13 cellular contexts compared by ENCODE assay signal in genomic region chr1:181936269-181936668, GRCh38.
DNase-seq lines count a peak whose midpoint lies in the region; ATAC-seq and TF ChIP-seq lines count a peak whose summit lies in the region.
"Had no signal": no experiment of that assay in that cellular context is flagged by ENCODE, and none has a peak within 500 bp of the region (broad histone marks: within the 10 kb centered on the region; RNA-seq: fewer than 3 reads in every experiment).

No MANE protein-coding gene starts in this region.

- no peaks in the 10 kb centered on the region for H3K27me3 Mint-ChIP-seq in neural progenitor cell (ENCODE audit: insufficient read depth, low read depth)

- no peaks in the 10 kb centered on the region for H3K36me3 ChIP-seq in prostate gland
- no peaks in the 10 kb centered on the region for H3K36me3 ChIP-seq in neural progenitor cell
- H3K36me3 ChIP-seq: BLaER1 treated with 17β-estradiol and CSF1 and Interleukin-3, amounts not matched to agents 10 nM and 100 nM; heart right ventricle; suprapubic skin had no signal

- H3K27ac Mint-ChIP-seq in neural progenitor cell = no peak overlapping the region

- no peaks in the 10 kb centered on the region for H3K9me3 Mint-ChIP-seq in neural progenitor cell

- no peak overlapping the region for H3K27ac ChIP-seq in prostate gland
- H3K27ac ChIP-seq in neural progenitor cell = no peak overlapping the region
- H3K27ac ChIP-seq: BLaER1 treated with 17β-estradiol and CSF1 and Interleukin-3, amounts not matched to agents 10 nM and 100 nM; dorsolateral prefrontal cortex; heart right ventricle; suprapubic skin had no signal

- WGBS in prostate gland = 100% methylated on average over 2 of the region's 2 CpGs

- no peak overlapping the region for H2AFZ ChIP-seq in neural progenitor cell (replicated peaks)

- DNase-seq in stimulated activated CD4-positive, alpha-beta T cell treated with anti-CD3 and anti-CD28 coated beads, Interleukin-12 subunit alpha, Interleukin-12 subunit beta, amount 100 ng/mL, for 48 hours (ENCODE audit: low read depth in 2 of 3, low spot score in 1 of 3) = peak; percentile 2 to 21 (median 4)
- no peak for DNase-seq in stimulated activated CD4-positive, alpha-beta T cell treated with anti-CD3 and anti-CD28 coated beads, Interleukin-4, amount 100 ng/mL, for 4 hours
- DNase-seq in NCI-H774 (lab: John Stamatoyannopoulos, UW) = no peak
- no peak for DNase-seq in prostate gland (ENCODE audit: low spot score)
- no peak for DNase-seq in neural progenitor cell (ENCODE audit: low spot score)
- DNase-seq in NCI-H526 (lab: John Stamatoyannopoulos, UW) = no peak
- DNase-seq: activated gamma-delta T cell had no signal

- TF ChIP-seq POLR2A in prostate gland (IDR thresholded peaks at IDR 0.05) = no peak

- peak; percentile 29 for ATAC-seq in HG02571 (IDR thresholded peaks at IDR 0.05; ENCODE audit: unreplicated experiment)
- ATAC-seq in HG03432 (IDR thresholded peaks at IDR 0.05; ENCODE audit: unreplicated experiment) = peak; percentile 45

- no peaks in the 10 kb centered on the region for H3F3A ChIP-seq in neural progenitor cell (ENCODE audit: low read depth)

- no peaks in the 10 kb centered on the region for H4K20me1 ChIP-seq in neural progenitor cell (ENCODE audit: low read depth)
- H4K20me1 ChIP-seq: BLaER1 treated with 17β-estradiol and CSF1 and Interleukin-3, amounts not matched to agents 10 nM and 100 nM had no signal

- H3K4me1 Mint-ChIP-seq in neural progenitor cell = no peaks in the 10 kb centered on the region

- H3K9ac ChIP-seq in neural progenitor cell = no peak overlapping the region
- H3K9ac ChIP-seq: BLaER1 treated with 17β-estradiol and CSF1 and Interleukin-3, amounts not matched to agents 10 nM and 100 nM had no signal

- H3K4me1 ChIP-seq in prostate gland (replicated peaks) (no peaks in the 10 kb centered on the region), neural progenitor cell (no peaks in the 10 kb centered on the region)
- H3K4me1 ChIP-seq: heart right ventricle, suprapubic skin had no signal

- no peak overlapping the region for H3K4me2 ChIP-seq in neural progenitor cell
- H3K4me2 ChIP-seq: BLaER1 treated with 17β-estradiol and CSF1 and Interleukin-3, amounts not matched to agents 10 nM and 100 nM had no signal

- no peaks in the 10 kb centered on the region for H3K79me2 ChIP-seq in neural progenitor cell (ENCODE audit: low read depth)

- H3K36me3 Mint-ChIP-seq in neural progenitor cell = no peaks in the 10 kb centered on the region

- H3K9me3 ChIP-seq in prostate gland = no peaks in the 10 kb centered on the region
- H3K9me3 ChIP-seq in neural progenitor cell (ENCODE audit: low read depth) = no peaks in the 10 kb centered on the region
- H3K9me3 ChIP-seq: BLaER1 treated with 17β-estradiol and CSF1 and Interleukin-3, amounts not matched to agents 10 nM and 100 nM; heart right ventricle; suprapubic skin had no signal

- H3K4me3 Mint-ChIP-seq in neural progenitor cell = no peak overlapping the region

- no peak for TF ChIP-seq CTCF in prostate gland (IDR thresholded peaks at IDR 0.05)
- TF ChIP-seq CTCF in neural progenitor cell (IDR thresholded peaks at IDR 0.05) = no peak

- no peaks in the 10 kb centered on the region for H3K27me3 ChIP-seq in prostate gland (replicated peaks; ENCODE audit: insufficient read depth)
- no peaks in the 10 kb centered on the region for H3K27me3 ChIP-seq in neural progenitor cell
- H3K27me3 ChIP-seq: BLaER1 treated with 17β-estradiol and CSF1 and Interleukin-3, amounts not matched to agents 10 nM and 100 nM; dorsolateral prefrontal cortex; suprapubic skin had no signal

- intact Hi-C loops in prostate gland (cut with DNase I) = no loop called here

- H3K4me3 ChIP-seq in prostate gland (no peak overlapping the region), neural progenitor cell (no peak overlapping the region)
- H3K4me3 ChIP-seq: BLaER1 treated with 17β-estradiol and CSF1 and Interleukin-3, amounts not matched to agents 10 nM and 100 nM; dorsolateral prefrontal cortex; heart right ventricle; suprapubic skin had no signal

Comparison
In these comparisons a context has a peak if more than half of its experiments do, and no peak if none do; other contexts are left out.
1. DNase-seq: peak in stimulated activated CD4-positive, alpha-beta T cell treated with anti-CD3 and anti-CD28 coated beads, Interleukin-12 subunit alpha, Interleukin-12 subunit beta, amount 100 ng/mL, for 48 hours (3 of 3); none in stimulated activated CD4-positive, alpha-beta T cell treated with anti-CD3 and anti-CD28 coated beads, Interleukin-4, amount 100 ng/mL, for 4 hours (0 of 2), NCI-H774 (single experiment), prostate gland (single experiment), neural progenitor cell (single experiment) and NCI-H526 (0 of 2).